In the genomic region with DNA sequence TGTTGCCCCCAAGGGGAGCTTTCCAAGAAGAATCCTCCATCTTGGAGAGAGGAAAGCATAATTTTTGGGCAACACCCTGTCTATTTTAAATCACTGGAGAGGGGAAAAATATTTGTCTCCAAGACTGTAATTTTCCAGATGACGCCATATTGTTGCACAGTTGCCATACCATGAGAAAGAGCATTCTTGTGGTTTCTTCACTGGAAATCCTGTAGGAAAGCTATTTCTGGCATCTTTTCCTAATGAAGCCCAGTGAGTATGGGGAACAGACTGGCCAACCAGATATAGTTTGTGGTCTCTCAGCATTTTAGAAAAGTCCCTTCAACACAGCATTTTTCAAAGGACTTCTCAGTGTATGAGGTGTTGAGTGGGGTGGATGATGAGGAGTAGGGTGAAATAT, we compare ENCODE assay signal across 16 cellular contexts.
DNase-seq lines count a peak whose midpoint lies in the region; ATAC-seq and TF ChIP-seq lines count a peak whose summit lies in the region.
"Had no signal": no experiment of that assay in that cellular context is flagged by ENCODE, and none has a peak within 500 bp of the region (broad histone marks: within the 10 kb centered on the region; RNA-seq: fewer than 3 reads in every experiment).

No MANE protein-coding gene starts in this region.

- H3K4me3 ChIP-seq in adipocyte (ENCODE audit: low read length) (no peak overlapping the region), fibroblast of the aortic adventitia (ENCODE audit: low read depth, low read length) (no peak overlapping the region), H7 (ENCODE audit: insufficient read depth, low read depth, low read length) (no peak overlapping the region), ovary (no peak overlapping the region)
- H3K4me3 ChIP-seq: K562, suprapubic skin had no signal

- TF ChIP-seq POLR2A in ovary (IDR thresholded peaks at IDR 0.05), result no peak

- H3K9ac ChIP-seq in adipocyte (ENCODE audit: low read length), result no peak overlapping the region

- peak; percentile 69 for DNase-seq in H4 (ENCODE audit: low spot score)
- peak; percentile 87 for DNase-seq in adipocyte (ENCODE audit: low read depth)
- DNase-seq in fibroblast of the aortic adventitia (ENCODE audit: low read depth), result peak; percentile 84
- peak; percentile 67 for DNase-seq in stromal cell of bone marrow (ENCODE audit: low read depth)
- DNase-seq in H7, result no peak
- no peak for DNase-seq in ovary
- DNase-seq: activated CD4-positive, alpha-beta T cell treated with anti-CD3 and anti-CD28 coated beads, Interleukin-2, amount 50 U/mL, for 4 hours; aorta; CD4-positive, alpha-beta T cell; effector memory CD8-positive, alpha-beta T cell; head of caudate nucleus; naive thymus-derived CD4-positive, alpha-beta T cell; NCI-H1417 treated with DMSO at 0.1 percent for 48 hours had no signal

- TF ChIP-seq CTCF in fibroblast of the aortic adventitia (IDR thresholded peaks at IDR 0.05; ENCODE audit: insufficient read depth, low read length), result no peak
- no peak for TF ChIP-seq CTCF in ovary (IDR thresholded peaks at IDR 0.05)

- H3K9me3 ChIP-seq in adipocyte (ENCODE audit: control insufficient read depth, low read length), result no peaks in the 10 kb centered on the region
- no peaks in the 10 kb centered on the region for H3K9me3 ChIP-seq in ovary
- H3K9me3 ChIP-seq: suprapubic skin had no signal

- no peak overlapping the region for H3K27ac ChIP-seq in ovary
- H3K27ac ChIP-seq: suprapubic skin had no signal

- WGBS in ovary, 3 donors, result 91 to 96% (median 96%) methylated on average over 1 of the region's 1 CpG

- peaks cover 32% of the 10 kb centered on the region for H3K4me1 ChIP-seq in adipocyte (ENCODE audit: control insufficient read depth, insufficient read depth, low read length)
- H3K4me1 ChIP-seq in ovary (ENCODE audit: insufficient read depth), result no peaks in the 10 kb centered on the region
- H3K4me1 ChIP-seq: suprapubic skin had no signal

- intact Hi-C loops in ovary (cut with DNase I), result no loop called here

- ATAC-seq in HG02970 (IDR thresholded peaks at IDR 0.05; ENCODE audit: low FRiP score, unreplicated experiment), result no peak
- ATAC-seq: effector memory CD8-positive, alpha-beta T cell; K562; naive thymus-derived CD4-positive, alpha-beta T cell had no signal

- no peak for TF ChIP-seq EP300 in ovary (IDR thresholded peaks at IDR 0.05)

- no peaks in the 10 kb centered on the region for H3K27me3 ChIP-seq in adipocyte (replicated peaks; ENCODE audit: control insufficient read depth, insufficient read depth, low read length)
- no peaks in the 10 kb centered on the region for H3K27me3 ChIP-seq in H7 (ENCODE audit: control insufficient read depth, insufficient read depth, low read length)
- H3K27me3 ChIP-seq in ovary, result no peaks in the 10 kb centered on the region
- H3K27me3 ChIP-seq: suprapubic skin had no signal

- H3K36me3 ChIP-seq in adipocyte (ENCODE audit: control insufficient read depth, insufficient read depth, low read length, severe bottlenecking), result no peaks in the 10 kb centered on the region
- no peaks in the 10 kb centered on the region for H3K36me3 ChIP-seq in H7 (replicated peaks; ENCODE audit: control insufficient read depth, insufficient read depth, low read length)
- no peaks in the 10 kb centered on the region for H3K36me3 ChIP-seq in ovary
- H3K36me3 ChIP-seq: suprapubic skin had no signal

Comparison
In these comparisons a context has a peak if more than half of its experiments do, and no peak if none do; other contexts are left out.
1. DNase-seq: peak in H4 (single experiment), adipocyte (single experiment), fibroblast of the aortic adventitia (single experiment) and stromal cell of bone marrow (single experiment); none in H7 (single experiment) and ovary (0 of 5).